Comparison of ENCODE assay signal across 31 cellular contexts in genomic region chr10:130555411-130555750, GRCh38.
"Had no signal": no experiment of that assay in that cellular context is flagged by ENCODE, and none has a peak within 500 bp of the region (broad histone marks: within the 10 kb centered on the region; RNA-seq: fewer than 3 reads in every experiment).

No MANE protein-coding gene starts in this region.

- H3K4me3 ChIP-seq: ascending aorta, breast epithelium, cardiac muscle cell, colonic mucosa, gastrocnemius medialis, heart left ventricle had no signal

- H3K27ac Mint-ChIP-seq: activated CD4-positive, alpha-beta memory T cell treated with anti-CD3 and anti-CD28 coated beads for 36 hours; activated CD4-positive, alpha-beta T cell treated with anti-CD3 and anti-CD28 coated beads for 36 hours; activated CD4-positive, alpha-beta T cell treated with anti-CD3 and anti-CD28 coated beads, Interleukin-2, amount 10 ng/mL, durations not matched to agents 24 days and 14 days; activated CD8-positive, alpha-beta memory T cell treated with anti-CD3 and anti-CD28 coated beads, Interleukin-2, amount 10 ng/mL, durations not matched to agents 7 days and 5 days; activated CD8-positive, alpha-beta T cell treated with anti-CD3 and anti-CD28 coated beads, Interleukin-2, amount 10 ng/mL, durations not matched to agents 7 days and 5 days; activated naive CD4-positive, alpha-beta T cell treated with anti-CD3 and anti-CD28 coated beads for 36 hours; activated naive CD4-positive, alpha-beta T cell treated with anti-CD3 and anti-CD28 coated beads, Interleukin-2, amount 50 U/mL, for 72 hours; activated naive CD8-positive, alpha-beta T cell treated with anti-CD3 and anti-CD28 coated beads, Interleukin-2, amount 10 ng/mL, durations not matched to agents 7 days and 5 days; activated T-helper 1 cell treated with anti-CD3 and anti-CD28 coated beads, Interleukin-12 subunit alpha, Interleukin-12 subunit beta, Interleukin-2, Interleukin-4 antibody, amounts not matched to agents 30 ng/mL and 10 ng/mL and 1 ng/mL, durations not matched to agents 14 hours and 24 hours and 36 hours; activated T-helper 2 cell treated with anti-CD3 and anti-CD28 coated beads, Interferon-gamma antibody, Interleukin-2, Interleukin-4, amounts not matched to agents 10 μg/mL and 5 μg/mL and 100 μg/mL, durations not matched to agents 14 hours and 24 hours and 36 hours; brain; endodermal cell had no signal

- H3K4me1 ChIP-seq: ascending aorta, breast epithelium, colonic mucosa, foreskin keratinocyte, gastrocnemius medialis, heart left ventricle had no signal

- H3K36me3 ChIP-seq: ascending aorta, breast epithelium, cardiac muscle cell, colonic mucosa, gastrocnemius medialis, heart left ventricle had no signal

- DNase-seq: activated CD4-positive, alpha-beta memory T cell treated with anti-CD3 and anti-CD28 coated beads for 36 hours; activated CD4-positive, alpha-beta T cell treated with anti-CD3 and anti-CD28 coated beads for 36 hours; activated CD4-positive, alpha-beta T cell treated with anti-CD3 and anti-CD28 coated beads, Interleukin-2, amount 10 ng/mL, durations not matched to agents 24 days and 14 days; activated CD4-positive, CD25-positive, alpha-beta regulatory T cell; activated CD4-positive, CD25-positive, alpha-beta regulatory T cell treated with anti-CD3 and anti-CD28 coated beads, Interleukin-2, amount 50 U/mL, for 72 hours; activated CD8-positive, alpha-beta memory T cell treated with anti-CD3 and anti-CD28 coated beads, Interleukin-2, amount 10 ng/mL, durations not matched to agents 7 days and 5 days; activated CD8-positive, alpha-beta memory T cell treated with anti-CD3 and anti-CD28 coated beads, Interleukin-2, amount 50 U/mL, for 4 hours; activated CD8-positive, alpha-beta T cell treated with anti-CD3 and anti-CD28 coated beads, Interleukin-2, amount 10 ng/mL, durations not matched to agents 7 days and 5 days; activated effector memory CD4-positive, alpha-beta T cell treated with anti-CD3 and anti-CD28 coated beads, Interleukin-2, amount 50 U/mL, for 16 hours; activated naive CD4-positive, alpha-beta T cell treated with anti-CD3 and anti-CD28 coated beads for 36 hours; activated naive CD8-positive, alpha-beta T cell treated with anti-CD3 and anti-CD28 coated beads, Interleukin-2, amount 10 ng/mL, durations not matched to agents 7 days and 5 days; activated T-cell treated with anti-CD3 and anti-CD28 coated beads, Interleukin-2, amount 50 U/mL, for 1 hour; activated T-cell treated with anti-CD3 and anti-CD28 coated beads, Interleukin-2, amount 50 U/mL, for 48 hours; central memory CD4-positive, alpha-beta T cell; cerebellar nuclear complex; colonic mucosa; effector memory CD4-positive, alpha-beta T cell; endodermal cell; foreskin keratinocyte; gastrocnemius medialis; glutamatergic neuron; heart left ventricle; T-helper 2 cell had no signal

- H3K4me1 Mint-ChIP-seq: activated CD4-positive, alpha-beta T cell treated with anti-CD3 and anti-CD28 coated beads for 36 hours; activated CD4-positive, alpha-beta T cell treated with anti-CD3 and anti-CD28 coated beads, Interleukin-2, amount 10 ng/mL, durations not matched to agents 24 days and 14 days; activated CD8-positive, alpha-beta memory T cell treated with anti-CD3 and anti-CD28 coated beads, Interleukin-2, amount 10 ng/mL, durations not matched to agents 7 days and 5 days; activated naive CD8-positive, alpha-beta T cell treated with anti-CD3 and anti-CD28 coated beads, Interleukin-2, amount 10 ng/mL, durations not matched to agents 7 days and 5 days; endodermal cell had no signal

- H3K36me3 Mint-ChIP-seq: activated CD4-positive, alpha-beta memory T cell treated with anti-CD3 and anti-CD28 coated beads for 36 hours; activated CD8-positive, alpha-beta memory T cell treated with anti-CD3 and anti-CD28 coated beads, Interleukin-2, amount 10 ng/mL, durations not matched to agents 7 days and 5 days; activated naive CD4-positive, alpha-beta T cell treated with anti-CD3 and anti-CD28 coated beads, Interleukin-2, amount 50 U/mL, for 72 hours; activated naive CD8-positive, alpha-beta T cell treated with anti-CD3 and anti-CD28 coated beads, Interleukin-2, amount 10 ng/mL, durations not matched to agents 7 days and 5 days; brain had no signal

- H3K9me3 Mint-ChIP-seq: activated CD4-positive, alpha-beta memory T cell treated with anti-CD3 and anti-CD28 coated beads for 36 hours; activated CD4-positive, alpha-beta T cell treated with anti-CD3 and anti-CD28 coated beads, Interleukin-2, amount 10 ng/mL, durations not matched to agents 24 days and 14 days; activated naive CD4-positive, alpha-beta T cell treated with anti-CD3 and anti-CD28 coated beads for 36 hours; activated naive CD4-positive, alpha-beta T cell treated with anti-CD3 and anti-CD28 coated beads, Interleukin-2, amount 50 U/mL, for 72 hours; activated naive CD8-positive, alpha-beta T cell treated with anti-CD3 and anti-CD28 coated beads, Interleukin-2, amount 10 ng/mL, durations not matched to agents 7 days and 5 days; activated T-helper 1 cell treated with anti-CD3 and anti-CD28 coated beads, Interleukin-12 subunit alpha, Interleukin-12 subunit beta, Interleukin-2, Interleukin-4 antibody, amounts not matched to agents 30 ng/mL and 10 ng/mL and 1 ng/mL, durations not matched to agents 14 hours and 24 hours and 36 hours; activated T-helper 2 cell treated with anti-CD3 and anti-CD28 coated beads, Interferon-gamma antibody, Interleukin-2, Interleukin-4, amounts not matched to agents 10 μg/mL and 5 μg/mL and 100 μg/mL, durations not matched to agents 14 hours and 24 hours and 36 hours; endodermal cell had no signal

- H3K9me3 ChIP-seq: ascending aorta, breast epithelium, colonic mucosa, gastrocnemius medialis, heart left ventricle had no signal

- H3K27ac ChIP-seq: ascending aorta, breast epithelium, cardiac muscle cell, colonic mucosa, foreskin keratinocyte, gastrocnemius medialis, heart left ventricle had no signal

- H3K4me3 Mint-ChIP-seq: activated CD4-positive, alpha-beta memory T cell treated with anti-CD3 and anti-CD28 coated beads for 36 hours; activated CD4-positive, alpha-beta T cell treated with anti-CD3 and anti-CD28 coated beads for 36 hours; activated CD4-positive, alpha-beta T cell treated with anti-CD3 and anti-CD28 coated beads, Interleukin-2, amount 10 ng/mL, durations not matched to agents 24 days and 14 days; activated CD8-positive, alpha-beta memory T cell treated with anti-CD3 and anti-CD28 coated beads, Interleukin-2, amount 10 ng/mL, durations not matched to agents 7 days and 5 days; activated CD8-positive, alpha-beta T cell treated with anti-CD3 and anti-CD28 coated beads, Interleukin-2, amount 10 ng/mL, durations not matched to agents 7 days and 5 days; activated naive CD4-positive, alpha-beta T cell treated with anti-CD3 and anti-CD28 coated beads for 36 hours; activated naive CD8-positive, alpha-beta T cell treated with anti-CD3 and anti-CD28 coated beads, Interleukin-2, amount 10 ng/mL, durations not matched to agents 7 days and 5 days; activated T-helper 1 cell treated with anti-CD3 and anti-CD28 coated beads, Interleukin-12 subunit alpha, Interleukin-12 subunit beta, Interleukin-2, Interleukin-4 antibody, amounts not matched to agents 30 ng/mL and 10 ng/mL and 1 ng/mL, durations not matched to agents 14 hours and 24 hours and 36 hours; brain; endodermal cell had no signal

- ATAC-seq: activated CD4-positive, alpha-beta T cell treated with anti-CD3 and anti-CD28 coated beads for 36 hours; activated CD8-positive, alpha-beta memory T cell treated with anti-CD3 and anti-CD28 coated beads, Interleukin-2, amount 10 ng/mL, durations not matched to agents 7 days and 5 days; activated CD8-positive, alpha-beta T cell treated with anti-CD3 and anti-CD28 coated beads, Interleukin-2, amount 10 ng/mL, durations not matched to agents 7 days and 5 days; activated naive CD4-positive, alpha-beta T cell treated with anti-CD3 and anti-CD28 coated beads, Interleukin-2, amount 50 U/mL, for 72 hours; esophagus mucosa; foreskin keratinocyte; gastrocnemius medialis; heart left ventricle had no signal

- H3K27me3 ChIP-seq: ascending aorta, colonic mucosa, foreskin keratinocyte, gastrocnemius medialis had no signal

- H3K27me3 Mint-ChIP-seq: activated CD4-positive, alpha-beta memory T cell treated with anti-CD3 and anti-CD28 coated beads for 36 hours; activated CD4-positive, alpha-beta T cell treated with anti-CD3 and anti-CD28 coated beads for 36 hours; activated CD4-positive, alpha-beta T cell treated with anti-CD3 and anti-CD28 coated beads, Interleukin-2, amount 10 ng/mL, durations not matched to agents 24 days and 14 days; activated CD8-positive, alpha-beta memory T cell treated with anti-CD3 and anti-CD28 coated beads, Interleukin-2, amount 10 ng/mL, durations not matched to agents 7 days and 5 days; activated naive CD8-positive, alpha-beta T cell treated with anti-CD3 and anti-CD28 coated beads, Interleukin-2, amount 10 ng/mL, durations not matched to agents 7 days and 5 days had no signal
